In genomic region chr1:192474080-192474683, GRCh38 we compare ENCODE assay signal across 8 cellular contexts.
DNase-seq lines count a peak whose midpoint lies in the region; ATAC-seq and TF ChIP-seq lines count a peak whose summit lies in the region.

No MANE protein-coding gene starts in this region.

- H3K27ac ChIP-seq in sigmoid colon = peak overlapping the region in 2 of 4 donors; percentile 4 to 28

- no peaks in the 10 kb centered on the region for H3K36me3 ChIP-seq in sigmoid colon

- intact Hi-C loops in sigmoid colon (cut with DNase I) = loop anchor here (10.0 kb wide), 1 partner anchor 931 kb away; no protein-coding TSS in a partner anchor

- ATAC-seq in GM21381 (IDR thresholded peaks at IDR 0.05; ENCODE audit: unreplicated experiment) = no peak
- ATAC-seq in HG02884 (IDR thresholded peaks at IDR 0.05; ENCODE audit: unreplicated experiment) = no peak
- no peak for ATAC-seq in HG03175 (IDR thresholded peaks at IDR 0.05; ENCODE audit: unreplicated experiment)

- TF ChIP-seq EP300 in sigmoid colon (IDR thresholded peaks at IDR 0.05) = no peak

- H3K9me3 ChIP-seq in sigmoid colon = no peaks in the 10 kb centered on the region

- DNase-seq in Daoy (ENCODE audit: low read depth) (peak; percentile 14), LNCaP clone FGC (ENCODE audit: low read depth) (no peak), SK-N-DZ (ENCODE audit: low spot score) (peak; percentile 40), fibroblast of villous mesenchyme (ENCODE audit: low read depth) (peak; percentile 35), sigmoid colon (no peak)

- TF ChIP-seq POLR2A in sigmoid colon (IDR thresholded peaks at IDR 0.05) = no peak

- H3K4me3 ChIP-seq in LNCaP clone FGC (ENCODE audit: low read depth, low read length) (no peak overlapping the region), fibroblast of villous mesenchyme (ENCODE audit: low read depth, low read length) (no peak overlapping the region), sigmoid colon (no peak overlapping the region)

- TF ChIP-seq CTCF in LNCaP clone FGC (IDR thresholded peaks at IDR 0.05; ENCODE audit: control insufficient read depth, extremely low read depth, insufficient read depth) (peak; percentile 54), fibroblast of villous mesenchyme (IDR thresholded peaks at IDR 0.05; ENCODE audit: insufficient read depth, low read depth, low read length) (peak; percentile 66), sigmoid colon (IDR thresholded peaks at IDR 0.05) (peak; percentile 29 to 72 (median 47))

- H3K4me1 ChIP-seq in sigmoid colon = peaks cover 0 to 33% (median 15%) of the 10 kb centered on the region in 4 donors

- H3K27me3 ChIP-seq in sigmoid colon = no peaks in the 10 kb centered on the region

- 40 to 41% methylated on average over 5 of the region's 5 CpGs for WGBS in sigmoid colon, 2 donors

Comparison
In these comparisons a context has a peak if more than half of its experiments do, and no peak if none do; other contexts are left out.
1. DNase-seq: peak in Daoy (single experiment), SK-N-DZ (single experiment) and fibroblast of villous mesenchyme (single experiment); none in LNCaP clone FGC (single experiment) and sigmoid colon (single experiment).
2. Peak in every context shown above with its lines, with median percentiles within 50 percentile points of each other: CTCF ChIP-seq.